In the genomic region with DNA sequence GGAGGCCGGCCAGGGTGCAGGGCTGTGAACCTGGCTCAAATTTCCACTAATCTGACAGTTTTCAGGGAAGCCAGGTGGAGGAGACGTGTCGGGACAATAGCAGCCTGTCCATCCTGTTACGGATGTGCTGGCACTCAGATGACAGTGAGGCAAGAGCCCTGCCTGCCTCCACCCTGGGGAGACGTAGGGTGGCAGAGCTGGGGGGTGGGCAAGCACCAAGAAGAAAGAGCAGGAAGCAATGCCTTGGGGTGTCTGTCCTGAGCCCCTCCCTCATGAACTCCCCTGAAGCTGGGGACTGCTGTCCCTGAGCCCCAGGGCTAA, we compare ENCODE assay signal across 20 cellular contexts. TPM values are rescaled to one million over a fixed set of nuclear protein-coding genes. Genes with fewer than 3 reads are reported as not detected.
"Had no signal": no experiment of that assay in that cellular context is flagged by ENCODE, and none has a peak within 500 bp of the region (broad histone marks: within the 10 kb centered on the region; RNA-seq: fewer than 3 reads in every experiment).

No MANE protein-coding gene starts in this region.

- H3K4me3 ChIP-seq: body of pancreas, colonic mucosa, hepatocyte, left ventricle myocardium inferior, transverse colon had no signal

- H3K79me2 ChIP-seq: hepatocyte had no signal

- DNase-seq: activated CD4-positive, alpha-beta T cell treated with anti-CD3 and anti-CD28 coated beads for 1 hour; activated CD4-positive, alpha-beta T cell treated with anti-CD3 and anti-CD28 coated beads, Interleukin-2, amount 50 U/mL, for 48 hours; activated naive CD4-positive, alpha-beta T cell treated with anti-CD3 and anti-CD28 coated beads for 36 hours; central memory CD4-positive, alpha-beta T cell; colonic mucosa; kidney; left ventricle myocardium inferior; naive B cell; T-helper 2 cell; transverse colon; WERI-Rb-1 had no signal

- H3K27ac ChIP-seq: body of pancreas, colonic mucosa, hepatocyte, left ventricle myocardium inferior, transverse colon, WERI-Rb-1 had no signal

- H3K4me1 Mint-ChIP-seq: naive B cell, neural crest cell had no signal

- H3K36me3 Mint-ChIP-seq: naive B cell had no signal

- H3K4me3 Mint-ChIP-seq: activated naive CD4-positive, alpha-beta T cell treated with anti-CD3 and anti-CD28 coated beads for 36 hours; endodermal cell; naive B cell; neural crest cell; stimulated activated naive CD8-positive, alpha-beta T cell treated with anti-CD3 and anti-CD28 coated beads, Interleukin-15, Interleukin-2, amounts not matched to agents 100 ng/mL and 50 ng/mL, for 24 hours had no signal

- ATAC-seq: body of pancreas, right cardiac atrium had no signal

- H3K27ac Mint-ChIP-seq: activated naive CD4-positive, alpha-beta T cell treated with anti-CD3 and anti-CD28 coated beads for 36 hours; endodermal cell; progenitor cell of endocrine pancreas; stimulated activated naive CD8-positive, alpha-beta T cell treated with anti-CD3 and anti-CD28 coated beads, Interleukin-15, Interleukin-2, amounts not matched to agents 100 ng/mL and 50 ng/mL, for 24 hours had no signal

- H3K36me3 ChIP-seq: colonic mucosa, left ventricle myocardium inferior, transverse colon, WERI-Rb-1 had no signal

- H2AFZ ChIP-seq: hepatocyte had no signal

- H3K9me3 Mint-ChIP-seq: activated naive CD4-positive, alpha-beta T cell treated with anti-CD3 and anti-CD28 coated beads for 36 hours had no signal

- H3K9me3 ChIP-seq: body of pancreas, colonic mucosa, transverse colon had no signal

- H3K4me1 ChIP-seq: body of pancreas, colonic mucosa, left ventricle myocardium inferior, transverse colon had no signal

- H3K4me2 ChIP-seq: hepatocyte had no signal

RNA-seq across cellular contexts. Expression of a gene that starts 10.0 kb away (rescaled TPM):
- total RNA-seq: activated naive CD4-positive, alpha-beta T cell treated with anti-CD3 and anti-CD28 coated beads for 36 hours; endodermal cell; glomerular endothelial cell; left ventricle myocardium inferior; mononuclear cell; neural crest cell; progenitor cell of endocrine pancreas had no signal
